ENCODE assay signal across 33 cellular contexts in genomic region chr9:93002700-93003099, GRCh38. TPM values are rescaled to one million over a fixed set of nuclear protein-coding genes. Genes with fewer than 3 reads are reported as not detected.
DNase-seq lines count a peak whose midpoint lies in the region; ATAC-seq, FAIRE-seq and TF ChIP-seq lines count a peak whose summit lies in the region.
"Had no signal": no experiment of that assay in that cellular context is flagged by ENCODE, and none has a peak within 500 bp of the region (broad histone marks: within the 10 kb centered on the region; RNA-seq: fewer than 3 reads in every experiment).

No MANE protein-coding gene starts in this region.

- H2BK5ac ChIP-seq in H1 (ENCODE audit: low read depth, low read length), result no peak overlapping the region

- no peak for FAIRE-seq in H1 (lab: Jason Lieb, UNC)
- FAIRE-seq: astrocyte, HepG2 had no signal

- 91% methylated on average over 8 of the region's 8 CpGs; no CpG with 5 or more reads in 1 of the 2 experiments for WGBS in H1 (ENCODE audit: extremely low coverage in 1 of 2, insufficient coverage in 1 of 2, insufficient read length in 1 of 2, insufficient replicate concordance in 2 of 2, low coverage in 1 of 2, low lambda C conversion rate in 2 of 2, missing lambda C conversion rate in 1 of 2), 2 experiments

- no peaks in the 10 kb centered on the region for H3K79me1 ChIP-seq in H1 (ENCODE audit: low read depth, low read length)

- H2BK20ac ChIP-seq in H1 (ENCODE audit: low read length), result no peak overlapping the region

- no peaks in the 10 kb centered on the region for H3K27me3 Mint-ChIP-seq in T-helper 2 cell treated with Interferon-gamma antibody and Interleukin-4, amounts not matched to agents 5 μg/mL and 100 μg/mL, for 36 hours (ENCODE audit: low read depth)
- H3K27me3 Mint-ChIP-seq in stimulated activated naive CD8-positive, alpha-beta T cell treated with anti-CD3 and anti-CD28 coated beads, Interleukin-15, Interleukin-2, amounts not matched to agents 100 ng/mL and 50 ng/mL, for 24 hours, result no peaks in the 10 kb centered on the region
- no peaks in the 10 kb centered on the region for H3K27me3 Mint-ChIP-seq in type B pancreatic cell
- H3K27me3 Mint-ChIP-seq: dendritic cell treated with granulocyte-macrophage colony-stimulating factor and Interleukin-4, amounts not matched to agents 40 ng/mL and 50 ng/mL, for 4 days; stimulated activated naive B cell treated with anti-CD40 and anti-IgM and Interleukin-4, amounts not matched to agents 10 μg/mL and 1 μg/mL and 100 μg/mL, for 72 hours had no signal

- CTCF ChIA-PET in H1 (lab: Charles Lee; ENCODE audit: partially characterized antibody), result interaction anchor here (0.6 to 4.4 kb wide), 42 partner anchors 8 to 614 kb away, joined by 3 to 45 read pairs (median 6); no protein-coding TSS in a partner anchor

- H4K5ac ChIP-seq in H1 (ENCODE audit: insufficient read length, low read depth, low read length), result no peak overlapping the region

- H3K27me3 ChIP-seq in H1 (replicated peaks in 1 of 4; ENCODE audit: control insufficient read depth in 3 of 4, extremely low read depth in 1 of 4, insufficient read depth in 3 of 4, low read length in 3 of 4), result no peaks in the 10 kb centered on the region
- H3K27me3 ChIP-seq: gastrocnemius medialis, neutrophil, SJSA1, testis had no signal

- no peak overlapping the region for H3K23ac ChIP-seq in H1 (ENCODE audit: insufficient read length)

- H3K36me3 ChIP-seq in H1 (ENCODE audit: control insufficient read depth in 2 of 4, insufficient read depth in 4 of 4, low read length in 3 of 4), result no peaks in the 10 kb centered on the region
- H3K36me3 ChIP-seq: gastrocnemius medialis, prostate gland, SJSA1 had no signal

- TF ChIP-seq POLR2A in H1 (IDR thresholded peaks at IDR 0.05; ENCODE audit: control extremely low read depth in 1 of 2, low read depth in 2 of 2, low read length in 2 of 2), result no peak

- POLR2A ChIA-PET in H1 (lab: Charles Lee; ENCODE audit: partially characterized antibody), result interaction anchor here (1.1 kb wide), 1 partner anchor 10 kb away, joined by 3 read pairs; no protein-coding TSS in a partner anchor

- 0 out of 7 replicates have a peak, but pooled peaks cover 0 to 3% (median under 1%) of the 10 kb centered on the region in 4 experiments for H3K4me1 ChIP-seq in H1 (replicated peaks in 1 of 4; ENCODE audit: control insufficient read depth in 3 of 4, insufficient read depth in 4 of 4, low read length in 3 of 4)
- H3K4me1 ChIP-seq: gastrocnemius medialis, prostate gland, SJSA1 had no signal

- H3K4me3 ChIP-seq in H1 (ENCODE audit: extremely low read depth in 1 of 4, insufficient read depth in 2 of 4, low read depth in 3 of 4, low read length in 4 of 4), result no peak overlapping the region
- H3K4me3 ChIP-seq: gastrocnemius medialis, GM23248, prostate gland, SJSA1 had no signal

- H3K14ac ChIP-seq in H1 (ENCODE audit: insufficient read length), result no peak overlapping the region

- no peak overlapping the region for H3K27ac ChIP-seq in H1 (ENCODE audit: low read depth, low read length)
- H3K27ac ChIP-seq: 22Rv1, gastrocnemius medialis, GM23248, prostate gland, SJSA1 had no signal

- no peaks in the 10 kb centered on the region for H3K79me2 ChIP-seq in H1 (ENCODE audit: control insufficient read depth in 1 of 2, insufficient read depth in 2 of 2, low read length in 2 of 2)

- H2AFZ ChIP-seq in H1 (ENCODE audit: low read length), result no peak overlapping the region
- H2AFZ ChIP-seq: GM23248 had no signal

- H2BK15ac ChIP-seq in H1 (ENCODE audit: low read length), result no peak overlapping the region

- TF ChIP-seq CTCF in H1 (IDR thresholded peaks at IDR 0.05; ENCODE audit: control extremely low read depth in 1 of 3, insufficient read depth in 1 of 3, low read depth in 1 of 3, low read length in 3 of 3) (no peak), type B pancreatic cell (conservative IDR thresholded peaks at IDR 0.05) (no peak)

- no peak overlapping the region for H4K8ac ChIP-seq in H1 (ENCODE audit: extremely low read depth, insufficient read depth, low read length)

- no peak overlapping the region for H3K18ac ChIP-seq in H1 (ENCODE audit: extremely low read depth, low read length)

- TF ChIP-seq EP300 in H1 (IDR thresholded peaks at IDR 0.05; ENCODE audit: borderline replicate concordance in 1 of 2, low read depth in 2 of 2, low read length in 2 of 2), result no peak

- peaks cover 3% of the 10 kb centered on the region for H3K9me3 Mint-ChIP-seq in T-helper 2 cell treated with Interferon-gamma antibody and Interleukin-4, amounts not matched to agents 5 μg/mL and 100 μg/mL, for 36 hours
- H3K9me3 Mint-ChIP-seq in stimulated activated naive CD8-positive, alpha-beta T cell treated with anti-CD3 and anti-CD28 coated beads, Interleukin-15, Interleukin-2, amounts not matched to agents 100 ng/mL and 50 ng/mL, for 24 hours, result no peaks in the 10 kb centered on the region
- H3K9me3 Mint-ChIP-seq in type B pancreatic cell, result no peaks in the 10 kb centered on the region
- H3K9me3 Mint-ChIP-seq: dendritic cell treated with granulocyte-macrophage colony-stimulating factor and Interleukin-4, amounts not matched to agents 40 ng/mL and 50 ng/mL, for 4 days had no signal

- H3K9me3 ChIP-seq in H1 (ENCODE audit: insufficient read depth in 2 of 2, low read depth in 1 of 2, low read length in 1 of 2), result peaks cover 8 to 9% of the 10 kb centered on the region in 2 experiments; a peak in 3 of 4 replicates
- H3K9me3 ChIP-seq: gastrocnemius medialis, prostate gland, SJSA1, testis had no signal

- no peak overlapping the region for H3K9ac ChIP-seq in H1 (replicated peaks in 1 of 4; ENCODE audit: extremely low read depth in 1 of 4, low read depth in 3 of 4, low read length in 3 of 4)
- H3K9ac ChIP-seq: GM23248 had no signal

- H3K4me1 Mint-ChIP-seq in T-helper 2 cell treated with Interferon-gamma antibody and Interleukin-4, amounts not matched to agents 5 μg/mL and 100 μg/mL, for 36 hours (ENCODE audit: low read depth), result peaks cover 37% of the 10 kb centered on the region
- H3K4me1 Mint-ChIP-seq in stimulated activated naive CD8-positive, alpha-beta T cell treated with anti-CD3 and anti-CD28 coated beads, Interleukin-15, Interleukin-2, amounts not matched to agents 100 ng/mL and 50 ng/mL, for 24 hours (ENCODE audit: low read depth), result peaks cover 50% of the 10 kb centered on the region
- peaks cover 5% of the 10 kb centered on the region for H3K4me1 Mint-ChIP-seq in type B pancreatic cell (ENCODE audit: unreplicated experiment)

- DNase-seq in T-helper 2 cell treated with Interferon-gamma antibody and Interleukin-4, amounts not matched to agents 5 μg/mL and 100 μg/mL, for 36 hours (ENCODE audit: low spot score), result no peak
- DNase-seq in T-helper 2 cell (no peak), H1 (ENCODE audit: low read depth in 1 of 2, low spot score in 2 of 2) (no peak), type B pancreatic cell (ENCODE audit: extremely low spot score, unreplicated experiment) (no peak), kidney tubule cell (ENCODE audit: low spot score) (no peak), NCI-H446 (lab: John Stamatoyannopoulos, UW) (no peak)
- DNase-seq in stimulated activated naive CD8-positive, alpha-beta T cell treated with anti-CD3 and anti-CD28 coated beads, Interleukin-15, Interleukin-2, amounts not matched to agents 100 U/mL and 50 U/mL, for 24 hours, result no peak
- DNase-seq: activated CD4-positive, alpha-beta T cell treated with anti-CD3 and anti-CD28 coated beads for 4 hours; activated CD8-positive, alpha-beta memory T cell treated with anti-CD3 and anti-CD28 coated beads, Interleukin-2, amount 50 U/mL, for 4 hours; DMS153; gastrocnemius medialis; GM23248; Kasumi-1; left cardiac atrium; NCI-H1436; NCI-H2107; NCI-H82; RPMI8226; stimulated activated CD4-positive, alpha-beta T cell treated with anti-CD3 and anti-CD28 coated beads, Interleukin-12 subunit alpha, Interleukin-12 subunit beta, amount 100 ng/mL, for 4 hours; stimulated activated CD4-positive, alpha-beta T cell treated with anti-CD3 and anti-CD28 coated beads, Interleukin-4, amount 100 ng/mL, for 1 hour; stimulated activated naive B cell treated with anti-CD40 and anti-IgM and Interleukin-4, amounts not matched to agents 10 μg/mL and 1 μg/mL and 100 μg/mL, for 72 hours; testis had no signal

- no peak for TF ChIP-seq RAD21 in H1 (IDR thresholded peaks at IDR 0.05 in 1 of 2, conservative IDR thresholded peaks at IDR 0.05 in 1 of 2; ENCODE audit: low read depth in 2 of 2, low read length in 2 of 2)

- H3K56ac ChIP-seq in H1 (replicated peaks; ENCODE audit: insufficient read length, low read depth, low read length), result no peak overlapping the region

- H3K4ac ChIP-seq in H1 (replicated peaks; ENCODE audit: insufficient read length, low read depth, low read length), result no peak overlapping the region

- no peaks in the 10 kb centered on the region for H4K20me1 ChIP-seq in H1 (replicated peaks in 1 of 2; ENCODE audit: control insufficient read depth in 1 of 2, insufficient read depth in 2 of 2, low read length in 2 of 2)

- H2AK5ac ChIP-seq in H1 (ENCODE audit: low read depth, low read length), result no peak overlapping the region

- H4K91ac ChIP-seq in H1 (replicated peaks; ENCODE audit: insufficient read length, low read length), result peak overlapping the region; percentile 1

- peak overlapping the region; percentile 36 for H3K27ac Mint-ChIP-seq in T-helper 2 cell treated with Interferon-gamma antibody and Interleukin-4, amounts not matched to agents 5 μg/mL and 100 μg/mL, for 36 hours
- peak overlapping the region; percentile 61 for H3K27ac Mint-ChIP-seq in stimulated activated naive CD8-positive, alpha-beta T cell treated with anti-CD3 and anti-CD28 coated beads, Interleukin-15, Interleukin-2, amounts not matched to agents 100 ng/mL and 50 ng/mL, for 24 hours
- H3K27ac Mint-ChIP-seq in type B pancreatic cell, result peak overlapping the region; percentile 96
- H3K27ac Mint-ChIP-seq: dendritic cell treated with granulocyte-macrophage colony-stimulating factor and Interleukin-4, amounts not matched to agents 40 ng/mL and 50 ng/mL, for 4 days had no signal

- no peak overlapping the region for H3K4me3 Mint-ChIP-seq in T-helper 2 cell treated with Interferon-gamma antibody and Interleukin-4, amounts not matched to agents 5 μg/mL and 100 μg/mL, for 36 hours
- H3K4me3 Mint-ChIP-seq in stimulated activated naive CD8-positive, alpha-beta T cell treated with anti-CD3 and anti-CD28 coated beads, Interleukin-15, Interleukin-2, amounts not matched to agents 100 ng/mL and 50 ng/mL, for 24 hours, result no peak overlapping the region
- no peak overlapping the region for H3K4me3 Mint-ChIP-seq in type B pancreatic cell
- H3K4me3 Mint-ChIP-seq: CD14-positive monocyte; dendritic cell treated with granulocyte-macrophage colony-stimulating factor and Interleukin-4, amounts not matched to agents 40 ng/mL and 50 ng/mL, for 4 days; stimulated activated naive B cell treated with anti-CD40 and anti-IgM and Interleukin-4, amounts not matched to agents 10 μg/mL and 1 μg/mL and 100 μg/mL, for 72 hours had no signal

- no peak overlapping the region for H2BK120ac ChIP-seq in H1 (replicated peaks; ENCODE audit: low read depth, low read length)

- ATAC-seq in stimulated activated naive CD8-positive, alpha-beta T cell treated with anti-CD3 and anti-CD28 coated beads, Interleukin-15, Interleukin-2, amounts not matched to agents 100 U/mL and 50 U/mL, for 24 hours, result no peak
- ATAC-seq: gastrocnemius medialis, sciatic nerve had no signal

- no peaks in the 10 kb centered on the region for H3K23me2 ChIP-seq in H1 (ENCODE audit: low read depth, low read length)

- H3K4me2 ChIP-seq in H1 (ENCODE audit: insufficient read depth in 1 of 2, low read depth in 2 of 2, low read length in 2 of 2), result no peak overlapping the region

- peaks cover 68% of the 10 kb centered on the region for H3K36me3 Mint-ChIP-seq in T-helper 2 cell treated with Interferon-gamma antibody and Interleukin-4, amounts not matched to agents 5 μg/mL and 100 μg/mL, for 36 hours (ENCODE audit: low read depth)
- H3K36me3 Mint-ChIP-seq in stimulated activated naive CD8-positive, alpha-beta T cell treated with anti-CD3 and anti-CD28 coated beads, Interleukin-15, Interleukin-2, amounts not matched to agents 100 ng/mL and 50 ng/mL, for 24 hours (ENCODE audit: low read depth), result peaks cover 50% of the 10 kb centered on the region
- H3K36me3 Mint-ChIP-seq in type B pancreatic cell, result no peaks in the 10 kb centered on the region

- no peak overlapping the region for H2BK12ac ChIP-seq in H1 (ENCODE audit: low read depth, low read length)

RNA-seq across cellular contexts. Expression of gene FGD3, which starts 55.4 kb away (rescaled TPM):
- total RNA-seq in H1 (2021; fragmentation: NEBNext Ultra II Directional; extraction: Animal tissue kit (Norgen Biotek cat#: 25700)), result 1.4 and 1.9 TPM in 2 replicates
- 1.4 and 2.3 TPM in 2 replicates for polyA plus RNA-seq in H1 (2011; rRNA removed)
- polyA plus RNA-seq in H1 (2011; cell fraction: cytosol; rRNA removed), result 2.0 TPM
- 3.2 TPM for polyA plus RNA-seq in H1 (2011; cell fraction: nucleus; rRNA removed)
- 0.73 to 1.6 TPM (median 1.2 TPM) in 4 replicates for polyA plus RNA-seq in H1 (2012, experiment 1 of 2)
- 1.0 TPM for polyA plus RNA-seq in H1 (2012, experiment 2 of 2)
- polyA plus RNA-seq in H1 (2013, experiment 1 of 2), result 0.51 TPM
- polyA plus RNA-seq in H1 (2013, experiment 2 of 2), result 0.53 TPM
- 1.4 and 1.6 TPM in 2 replicates for polyA minus RNA-seq in H1 (2011; rRNA and poly(A)+ RNA removed)
- 2.0 TPM for polyA minus RNA-seq in H1 (2011; cell fraction: cytosol; rRNA and poly(A)+ RNA removed)
- polyA minus RNA-seq in H1 (2011; cell fraction: nucleus; rRNA and poly(A)+ RNA removed), result 1.4 TPM
- 5.5 and 8.4 TPM in 2 replicates for total RNA-seq in type B pancreatic cell (ENCODE audit: low replicate concordance)
- total RNA-seq: GM23248, lung microvascular endothelial cell, SJSA1 had no signal
- polyA plus RNA-seq: GM23248 had no signal

RNA-seq across cellular contexts. Expression of gene SUSD3, which starts 55.8 kb away (rescaled TPM):
- total RNA-seq in H1 (2021; fragmentation: NEBNext Ultra II Directional; extraction: Animal tissue kit (Norgen Biotek cat#: 25700)), result 5.5 and 6.2 TPM in 2 replicates
- 35.4 and 36.0 TPM in 2 replicates for polyA plus RNA-seq in H1 (2011; rRNA removed)
- 22.6 TPM for polyA plus RNA-seq in H1 (2011; cell fraction: cytosol; rRNA removed)
- polyA plus RNA-seq in H1 (2011; cell fraction: nucleus; rRNA removed), result 16.8 TPM
- polyA plus RNA-seq in H1 (2012, experiment 1 of 2), result 6.3 to 11.3 TPM (median 8.3 TPM) in 4 replicates
- polyA plus RNA-seq in H1 (2012, experiment 2 of 2), result 10.7 TPM
- polyA plus RNA-seq in H1 (2013, experiment 1 of 2), result 8.2 TPM
- 9.4 TPM for polyA plus RNA-seq in H1 (2013, experiment 2 of 2)
- 5.2 and 7.2 TPM in 2 replicates for polyA minus RNA-seq in H1 (2011; rRNA and poly(A)+ RNA removed)
- polyA minus RNA-seq in H1 (2011; cell fraction: cytosol; rRNA and poly(A)+ RNA removed), result 8.8 TPM
- polyA minus RNA-seq in H1 (2011; cell fraction: nucleus; rRNA and poly(A)+ RNA removed), result 7.3 TPM
- total RNA-seq in type B pancreatic cell (ENCODE audit: low replicate concordance), result 1.5 and 3.8 TPM in 2 replicates
- total RNA-seq: astrocyte, lung microvascular endothelial cell, SJSA1 had no signal
- polyA plus RNA-seq: GM23248 had no signal

Comparison
In these comparisons a context has a peak if more than half of its experiments do, and no peak if none do; other contexts are left out.
1. H3K27ac Mint-ChIP-seq: peak in every context shown above with its lines; median percentile 96 in type B pancreatic cell; 61 in stimulated activated naive CD8-positive, alpha-beta T cell treated with anti-CD3 and anti-CD28 coated beads, Interleukin-15, Interleukin-2, amounts not matched to agents 100 ng/mL and 50 ng/mL, for 24 hours; 36 in T-helper 2 cell treated with Interferon-gamma antibody and Interleukin-4, amounts not matched to agents 5 μg/mL and 100 μg/mL, for 36 hours.